In genomic region chr1:75079535-75080290, GRCh38 we compare ENCODE assay signal across 20 cellular contexts. TPM values are rescaled to one million over a fixed set of nuclear protein-coding genes. Genes with fewer than 3 reads are reported as not detected.
DNase-seq lines count a peak whose midpoint lies in the region; ATAC-seq, FAIRE-seq and TF ChIP-seq lines count a peak whose summit lies in the region.
"Had no signal": no experiment of that assay in that cellular context is flagged by ENCODE, and none has a peak within 500 bp of the region (broad histone marks: within the 10 kb centered on the region; RNA-seq: fewer than 3 reads in every experiment).

No MANE protein-coding gene starts in this region.

- H2BK12ac ChIP-seq in H1 (ENCODE audit: low read depth, low read length): no peak overlapping the region; the same call in 1 of the 2 replicates

- peak overlapping the region in 1 of 4 experiments; percentile 34; a peak in 1 of 7 replicates for H3K9ac ChIP-seq in H1 (replicated peaks in 1 of 4; ENCODE audit: extremely low read depth in 1 of 4, low read depth in 3 of 4, low read length in 3 of 4)

- peak; percentile 28 for FAIRE-seq in H1 (lab: Jason Lieb, UNC)
- FAIRE-seq: K562, urothelium cell line had no signal

- no peak overlapping the region for H2BK120ac ChIP-seq in H1 (replicated peaks; ENCODE audit: low read depth, low read length)

- H3K9me3 ChIP-seq in BE2C (no peaks in the 10 kb centered on the region), H1 (ENCODE audit: insufficient read depth in 2 of 2, low read depth in 1 of 2, low read length in 1 of 2) (no peaks in the 10 kb centered on the region)

- H4K91ac ChIP-seq in H1 (replicated peaks; ENCODE audit: insufficient read length, low read length): no peak overlapping the region

- no peak overlapping the region for H2BK5ac ChIP-seq in H1 (ENCODE audit: low read depth, low read length)

- H3K27ac ChIP-seq in H1 (ENCODE audit: low read depth, low read length): no peak overlapping the region
- H3K27ac ChIP-seq: cardiac muscle cell, VCaP had no signal

- TF ChIP-seq RAD21 in H1 (IDR thresholded peaks at IDR 0.05 in 1 of 2, conservative IDR thresholded peaks at IDR 0.05 in 1 of 2; ENCODE audit: low read depth in 2 of 2, low read length in 2 of 2): no peak

- H3K23ac ChIP-seq in H1 (ENCODE audit: insufficient read length): no peak overlapping the region

- H2BK15ac ChIP-seq in H1 (ENCODE audit: low read length): 0 out of 2 replicates have a peak overlapping the region, but pooled peaks have one; percentile 83

- H3K4ac ChIP-seq in H1 (replicated peaks; ENCODE audit: insufficient read length, low read depth, low read length): no peak overlapping the region

- no peak for ATAC-seq in omental fat pad (ENCODE audit: low FRiP score)
- ATAC-seq in HG02938 (IDR thresholded peaks at IDR 0.05; ENCODE audit: unreplicated experiment): no peak
- ATAC-seq: K562; stimulated activated memory B cell treated with anti-CD40 and anti-IgM and Interleukin-4, amounts not matched to agents 10 μg/mL and 1 μg/mL and 100 μg/mL, for 72 hours had no signal

- H3K27me3 ChIP-seq in BE2C (no peaks in the 10 kb centered on the region), H1 (replicated peaks in 1 of 4; ENCODE audit: control insufficient read depth in 3 of 4, extremely low read depth in 1 of 4, insufficient read depth in 3 of 4, low read length in 3 of 4) (peaks cover 0 to 1% (median 0%) of the 10 kb centered on the region in 4 experiments; a peak in 3 of 7 replicates)
- H3K27me3 ChIP-seq: cardiac muscle cell had no signal

- H3K4me1 ChIP-seq in BE2C (no peaks in the 10 kb centered on the region), H1 (replicated peaks in 1 of 4; ENCODE audit: control insufficient read depth in 3 of 4, insufficient read depth in 4 of 4, low read length in 3 of 4) (peaks cover 5 to 31% (median 14%) of the 10 kb centered on the region in 4 experiments; a peak in 5 of 7 replicates)

- H3K23me2 ChIP-seq in H1 (ENCODE audit: low read depth, low read length): no peaks in the 10 kb centered on the region; the same call in 1 of the 2 replicates

- peak; percentile 34 for DNase-seq in BE2C
- DNase-seq in NCI-H1092 (lab: John Stamatoyannopoulos, UW): peak; percentile 20
- peak; percentile 37 for DNase-seq in NCI-H748 treated with DMSO at 0.1 percent for 48 hours (lab: John Stamatoyannopoulos, UW)
- DNase-seq in H1 (ENCODE audit: low read depth in 1 of 2, low spot score in 2 of 2): no peak
- no peak for DNase-seq in DMS114 treated with DMSO at 0.1 percent for 48 hours (lab: John Stamatoyannopoulos, UW; ENCODE audit: unreplicated experiment)
- DNase-seq in omental fat pad (ENCODE audit: low spot score): no peak
- no peak for DNase-seq in NOMO-1 treated with DMSO at 0.1 percent for 48 hours (lab: John Stamatoyannopoulos, UW; ENCODE audit: unreplicated experiment)
- DNase-seq: activated naive CD4-positive, alpha-beta T cell treated with anti-CD3 and anti-CD28 coated beads, Interleukin-2, amount 50 U/mL, for 16 hours; head of caudate nucleus; naive B cell; NCI-H2171 treated with DMSO at 0.1 percent for 48 hours; retina; RPMI8226; stimulated activated CD4-positive, alpha-beta T cell treated with anti-CD3 and anti-CD28 coated beads, Interleukin-4, amount 100 ng/mL, for 4 hours had no signal

- H3K36me3 ChIP-seq in BE2C: no peaks in the 10 kb centered on the region
- no peaks in the 10 kb centered on the region for H3K36me3 ChIP-seq in H1 (ENCODE audit: control insufficient read depth in 2 of 4, insufficient read depth in 4 of 4, low read length in 3 of 4)
- H3K36me3 ChIP-seq: cardiac muscle cell had no signal

- H3K4me3 ChIP-seq in BE2C (ENCODE audit: low read depth, low read length) (no peak overlapping the region), H1 (ENCODE audit: extremely low read depth in 1 of 4, insufficient read depth in 2 of 4, low read depth in 3 of 4, low read length in 4 of 4) (no peak overlapping the region)
- H3K4me3 ChIP-seq: cardiac muscle cell, K562 had no signal

- no peak for TF ChIP-seq CTCF in BE2C (IDR thresholded peaks at IDR 0.05; ENCODE audit: low read depth, low read length)
- TF ChIP-seq CTCF in H1 (IDR thresholded peaks at IDR 0.05; ENCODE audit: control extremely low read depth in 1 of 3, insufficient read depth in 1 of 3, low read depth in 1 of 3, low read length in 3 of 3): no peak
- no peak for TF ChIP-seq CTCF in omental fat pad (IDR thresholded peaks at IDR 0.05)

- H2AFZ ChIP-seq in H1 (ENCODE audit: low read length): no peak overlapping the region

- TF ChIP-seq POLR2A in H1 (IDR thresholded peaks at IDR 0.05; ENCODE audit: control extremely low read depth in 1 of 2, low read depth in 2 of 2, low read length in 2 of 2): no peak

- POLR2A ChIA-PET in H1 (lab: Charles Lee; ENCODE audit: partially characterized antibody): interaction anchor here (0.6 to 0.7 kb wide), 2 partner anchors 21 to 56 kb away, joined by 3 to 4 read pairs; no protein-coding TSS in a partner anchor

- H4K5ac ChIP-seq in H1 (ENCODE audit: insufficient read length, low read depth, low read length): no peak overlapping the region

- H4K8ac ChIP-seq in H1 (ENCODE audit: extremely low read depth, insufficient read depth, low read length): no peak overlapping the region

- no peak for TF ChIP-seq EP300 in H1 (IDR thresholded peaks at IDR 0.05; ENCODE audit: borderline replicate concordance in 1 of 2, low read depth in 2 of 2, low read length in 2 of 2)

- no peak overlapping the region for H3K18ac ChIP-seq in H1 (ENCODE audit: extremely low read depth, low read length)

- H3K56ac ChIP-seq in H1 (replicated peaks; ENCODE audit: insufficient read length, low read depth, low read length): no peak overlapping the region

- CTCF ChIA-PET in H1 (lab: Charles Lee; ENCODE audit: partially characterized antibody): interaction anchor here (1.1 to 1.3 kb wide), 3 partner anchors 12 to 123 kb away, joined by 3 to 4 read pairs (median 3); no protein-coding TSS in a partner anchor

- peak overlapping the region; percentile 87 for H2BK20ac ChIP-seq in H1 (ENCODE audit: low read length)

- no peak overlapping the region for H2AK5ac ChIP-seq in H1 (ENCODE audit: low read depth, low read length)

- no peaks in the 10 kb centered on the region for H3K79me1 ChIP-seq in H1 (ENCODE audit: low read depth, low read length)

- no peak overlapping the region for H3K4me2 ChIP-seq in H1 (ENCODE audit: insufficient read depth in 1 of 2, low read depth in 2 of 2, low read length in 2 of 2)

- WGBS in H1 (ENCODE audit: extremely low coverage in 1 of 2, insufficient coverage in 1 of 2, insufficient read length in 1 of 2, insufficient replicate concordance in 2 of 2, low coverage in 1 of 2, low lambda C conversion rate in 2 of 2, missing lambda C conversion rate in 1 of 2), 2 experiments: 63% methylated on average over 4 of the region's 4 CpGs; no CpG with 5 or more reads in 1 of the 2 experiments

- H4K20me1 ChIP-seq in H1 (replicated peaks in 1 of 2; ENCODE audit: control insufficient read depth in 1 of 2, insufficient read depth in 2 of 2, low read length in 2 of 2): no peaks in the 10 kb centered on the region

- H3K14ac ChIP-seq in H1 (ENCODE audit: insufficient read length): no peak overlapping the region

- no peaks in the 10 kb centered on the region for H3K79me2 ChIP-seq in H1 (ENCODE audit: control insufficient read depth in 1 of 2, insufficient read depth in 2 of 2, low read length in 2 of 2)

TF ChIP-seq in H1, 55 proteins besides CTCF, POLR2A, EP300 and RAD21:
- no peak for TF ChIP-seq SAP30 (IDR thresholded peaks at IDR 0.05; ENCODE audit: insufficient read depth, insufficient replicate concordance, low read length)
- TF ChIP-seq JUND (IDR thresholded peaks at IDR 0.05; ENCODE audit: low read length): no peak

RNA-seq across cellular contexts. Expression of gene LHX8, which starts 54.5 kb away (rescaled TPM):
- polyA plus RNA-seq in BE2C (2012; ENCODE audit: insufficient read depth, insufficient read length, low read depth): not detected
- 1.2 and 1.5 TPM in 2 replicates for total RNA-seq in H1 (2021; fragmentation: NEBNext Ultra II Directional; extraction: Animal tissue kit (Norgen Biotek cat#: 25700))
- 0.25 and 0.50 TPM in 2 replicates for polyA plus RNA-seq in H1 (2011; rRNA removed)
- 0.65 TPM for polyA plus RNA-seq in H1 (2011; cell fraction: cytosol; rRNA removed)
- polyA plus RNA-seq in H1 (2011; cell fraction: nucleus; rRNA removed): 0.63 TPM
- polyA plus RNA-seq in H1 (2012, experiment 1 of 2): 0.24 to 0.64 TPM (median 0.39 TPM) in 4 replicates
- polyA plus RNA-seq in H1 (2012, experiment 2 of 2): 0.35 TPM
- polyA plus RNA-seq in H1 (2013, experiment 1 of 2): 1.5 TPM
- 1.2 TPM for polyA plus RNA-seq in H1 (2013, experiment 2 of 2)
- polyA minus RNA-seq in H1 (2011; rRNA and poly(A)+ RNA removed): 0.73 and 1.1 TPM in 2 replicates
- not detected for polyA minus RNA-seq in H1 (2011; cell fraction: cytosol; rRNA and poly(A)+ RNA removed)
- polyA minus RNA-seq in H1 (2011; cell fraction: nucleus; rRNA and poly(A)+ RNA removed): 0.40 TPM
- not detected for total RNA-seq in omental fat pad
- total RNA-seq: K562 had no signal
- polyA plus RNA-seq: K562 had no signal

Comparison
In these comparisons a context has a peak if more than half of its experiments do, and no peak if none do; other contexts are left out.
1. DNase-seq: peak in BE2C (single experiment), NCI-H1092 (single experiment) and NCI-H748 treated with DMSO at 0.1 percent for 48 hours (single experiment); none in H1 (0 of 2), DMS114 treated with DMSO at 0.1 percent for 48 hours (single experiment), omental fat pad (single experiment) and NOMO-1 treated with DMSO at 0.1 percent for 48 hours (single experiment).